Comparison of ENCODE assay signal across 23 cellular contexts in the genomic region with DNA sequence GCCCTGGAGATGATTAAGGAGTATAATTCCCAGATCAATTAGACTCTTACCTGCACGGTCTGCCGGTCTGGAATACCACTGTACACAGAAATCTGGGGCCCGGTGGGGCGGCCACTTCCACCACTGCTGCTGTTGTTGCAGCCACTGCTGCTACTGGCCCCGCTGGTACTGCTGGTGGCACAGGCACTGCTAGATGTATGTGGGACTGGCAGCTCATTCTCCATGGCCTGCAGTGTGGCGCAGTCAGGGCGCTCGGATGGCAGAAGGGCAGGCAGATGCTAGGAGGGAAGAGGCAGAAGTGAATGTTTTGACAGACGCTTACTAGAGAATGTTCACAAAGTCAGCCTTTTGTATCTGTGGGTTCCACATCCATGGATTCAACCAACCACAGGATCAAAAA. TPM values are rescaled to one million over a fixed set of nuclear protein-coding genes. Genes with fewer than 3 reads are reported as not detected.
DNase-seq lines count a peak whose midpoint lies in the region; ATAC-seq and TF ChIP-seq lines count a peak whose summit lies in the region.
"Had no signal": no experiment of that assay in that cellular context is flagged by ENCODE, and none has a peak within 500 bp of the region (broad histone marks: within the 10 kb centered on the region; RNA-seq: fewer than 3 reads in every experiment).

No MANE protein-coding gene starts in this region.

- H3K18ac ChIP-seq in mesenchymal stem cell (ENCODE audit: low read depth in 1 of 2, low read length in 2 of 2) (peak overlapping the region; percentile 7 to 82), mesendoderm (ENCODE audit: low read length) (no peak overlapping the region)

- no peak overlapping the region for H3K56ac ChIP-seq in mesendoderm (ENCODE audit: low read length)

- peak overlapping the region in 1 of 2 experiments; percentile 85 for H2BK12ac ChIP-seq in mesenchymal stem cell (ENCODE audit: low read length in 2 of 2)

- no peak for DNase-seq in heart left ventricle
- no peak for DNase-seq in Right ventricle myocardium superior
- DNase-seq in NCI-H1694 (lab: John Stamatoyannopoulos, UW) = peak; percentile 60
- no peak for DNase-seq in mesenchymal stem cell
- DNase-seq in gastrocnemius medialis = no peak
- DNase-seq in NK-92 (lab: John Stamatoyannopoulos, UW; ENCODE audit: unreplicated experiment) = no peak
- DNase-seq in mesendoderm = no peak
- DNase-seq: BE2C; CD4-positive, CD25-positive, alpha-beta regulatory T cell; DMS79 treated with DMSO at 0.1 percent for 48 hours; GM23248; KG1; NCI-H1092; NCI-H1436; NCI-H2029; SHP77 treated with DMSO at 0.1 percent for 48 hours had no signal

- H2BK5ac ChIP-seq in mesenchymal stem cell (ENCODE audit: low read depth, low read length, poor library complexity, severe bottlenecking) = no peak overlapping the region
- no peak overlapping the region for H2BK5ac ChIP-seq in mesendoderm (ENCODE audit: low read length)

- H3K14ac ChIP-seq in mesenchymal stem cell (ENCODE audit: low read length in 2 of 2) = no peak overlapping the region

- 96 to 97% (median 96%) methylated on average over 9 of the region's 9 CpGs for WGBS in heart left ventricle, 4 donors
- 93% methylated on average over 9 of the region's 9 CpGs for WGBS in mesenchymal stem cell
- WGBS in mesendoderm (ENCODE audit: extremely low coverage, insufficient coverage, low lambda C conversion rate) = no CpG with 5 or more reads among the region's 9 CpGs

- H3K4me2 ChIP-seq in mesenchymal stem cell (ENCODE audit: low read length, poor library complexity, severe bottlenecking) = no peak overlapping the region
- no peak overlapping the region for H3K4me2 ChIP-seq in mesendoderm (ENCODE audit: low read length)

- H3K9ac ChIP-seq in mesenchymal stem cell (ENCODE audit: low read length) (peak overlapping the region; percentile 83), mesendoderm (ENCODE audit: low read length) (no peak overlapping the region)
- H3K9ac ChIP-seq: GM23248 had no signal

- intact Hi-C loops in heart left ventricle (cut with DNase I) (loop anchor here in 3 of 10 donors (5.0 to 10.0 kb wide), 4 partner anchors 52 to 261 kb away; no protein-coding TSS in a partner anchor), Right ventricle myocardium superior (cut with DNase I) (no loop called here), gastrocnemius medialis (cut with DNase I; ENCODE audit: low total_unique reads) (no loop called here)

- no peak overlapping the region for H2BK120ac ChIP-seq in mesenchymal stem cell (ENCODE audit: low read depth, low read length)
- no peak overlapping the region for H2BK120ac ChIP-seq in mesendoderm (ENCODE audit: low read depth, low read length)

- H4K5ac ChIP-seq in mesendoderm (ENCODE audit: low read length) = no peak overlapping the region

- TF ChIP-seq POLR2A in heart left ventricle (IDR thresholded peaks at IDR 0.05) = no peak
- TF ChIP-seq POLR2A in gastrocnemius medialis (IDR thresholded peaks at IDR 0.05) = no peak

- H4K8ac ChIP-seq in mesenchymal stem cell (ENCODE audit: low read length) = no peak overlapping the region
- H4K8ac ChIP-seq in mesendoderm (ENCODE audit: low read depth, low read length) = no peak overlapping the region

- H3K9me3 ChIP-seq in heart left ventricle (no peaks in the 10 kb centered on the region), mesenchymal stem cell (ENCODE audit: control insufficient read depth, low read length) (no peaks in the 10 kb centered on the region), gastrocnemius medialis (no peaks in the 10 kb centered on the region)
- H3K9me3 ChIP-seq: BE2C, HAP-1 had no signal

- H3K36me3 ChIP-seq in heart left ventricle (peaks cover 0 to 13% (median 7%) of the 10 kb centered on the region in 9 donors), mesenchymal stem cell (ENCODE audit: control insufficient read depth in 1 of 2, insufficient read depth in 2 of 2, low read depth in 1 of 2, low read length in 2 of 2) (peaks cover 37 to 59% of the 10 kb centered on the region in 2 experiments), gastrocnemius medialis (peaks cover 0 to 9% of the 10 kb centered on the region in 2 donors), mesendoderm (ENCODE audit: control insufficient read depth, insufficient read depth, low read length) (no peaks in the 10 kb centered on the region)
- H3K36me3 ChIP-seq: BE2C, HAP-1 had no signal

- no peak overlapping the region for H2BK15ac ChIP-seq in mesenchymal stem cell (ENCODE audit: low read depth, poor library complexity, severe bottlenecking)
- H2BK15ac ChIP-seq in mesendoderm (replicated peaks; ENCODE audit: low read depth) = no peak overlapping the region

- H2AK5ac ChIP-seq in mesenchymal stem cell (ENCODE audit: low read length, severe bottlenecking) (no peak overlapping the region), mesendoderm (ENCODE audit: low read length) (no peak overlapping the region)

- H3K4ac ChIP-seq in mesenchymal stem cell (ENCODE audit: low read depth in 1 of 2, low read length in 2 of 2) (peak overlapping the region in 1 of 2 experiments; percentile 21), mesendoderm (ENCODE audit: low read depth, low read length) (no peak overlapping the region)

- no peaks in the 10 kb centered on the region for H3K27me3 ChIP-seq in heart left ventricle
- no peaks in the 10 kb centered on the region for H3K27me3 ChIP-seq in mesenchymal stem cell (ENCODE audit: control insufficient read depth in 1 of 2, insufficient read depth in 1 of 2, low read length in 2 of 2)
- no peaks in the 10 kb centered on the region for H3K27me3 ChIP-seq in gastrocnemius medialis
- no peaks in the 10 kb centered on the region for H3K27me3 ChIP-seq in mesendoderm (ENCODE audit: insufficient read depth, low read length, poor library complexity)
- H3K27me3 ChIP-seq: BE2C had no signal

- H2AFZ ChIP-seq in mesenchymal stem cell (ENCODE audit: low read depth, low read length) = no peak overlapping the region
- H2AFZ ChIP-seq: GM23248 had no signal

- peak overlapping the region; percentile 37 for H4K91ac ChIP-seq in mesenchymal stem cell (ENCODE audit: low read length)

- no peak overlapping the region for H3K23ac ChIP-seq in mesenchymal stem cell (ENCODE audit: low read length in 2 of 2)
- H3K23ac ChIP-seq in mesendoderm (ENCODE audit: low read length) = no peak overlapping the region

- H3K27ac ChIP-seq in heart left ventricle = peak overlapping the region in 8 of 12 donors; percentile 41 to 84 (median 73)
- no peak overlapping the region for H3K27ac ChIP-seq in mesenchymal stem cell (ENCODE audit: low read length, poor library complexity, severe bottlenecking)
- H3K27ac ChIP-seq in gastrocnemius medialis = peak overlapping the region; percentile 54 to 74 (median 72)
- no peak overlapping the region for H3K27ac ChIP-seq in mesendoderm (ENCODE audit: low read depth, low read length)
- H3K27ac ChIP-seq: GM23248, HL-60, SK-N-MC had no signal

- in situ Hi-C loops in gastrocnemius medialis (cut with MboI; ENCODE audit: low sequenced_read_pairs in 4 of 4) = loop anchor here in 2 of 4 donors (5.0 to 10.0 kb wide), 2 partner anchors 77 to 99 kb away; partner anchors contain the start of gene ZSCAN20 (in 1 of the 2)

- no peak for ATAC-seq in heart left ventricle
- no peak for ATAC-seq in Right ventricle myocardium superior (ENCODE audit: poor library complexity)
- ATAC-seq in gastrocnemius medialis = no peak
- ATAC-seq in HG03442 (IDR thresholded peaks at IDR 0.05; ENCODE audit: unreplicated experiment) = no peak
- ATAC-seq: GM12878, HepG2 had no signal

- H3K4me1 ChIP-seq in heart left ventricle = peaks cover 0 to 57% (median 24%) of the 10 kb centered on the region in 12 donors
- peaks cover 3% of the 10 kb centered on the region for H3K4me1 ChIP-seq in mesenchymal stem cell (ENCODE audit: control insufficient read depth, insufficient read depth, low read depth, low read length)
- peaks cover 20% of the 10 kb centered on the region in 2 donors for H3K4me1 ChIP-seq in gastrocnemius medialis
- H3K4me1 ChIP-seq in mesendoderm (ENCODE audit: control insufficient read depth, low read depth, low read length) = no peaks in the 10 kb centered on the region
- H3K4me1 ChIP-seq: BE2C, HAP-1 had no signal

- H3K79me1 ChIP-seq in mesenchymal stem cell (replicated peaks; ENCODE audit: low read length, poor library complexity, severe bottlenecking) = peaks cover 13% of the 10 kb centered on the region
- no peaks in the 10 kb centered on the region for H3K79me1 ChIP-seq in mesendoderm (ENCODE audit: low read length)

- H3K79me2 ChIP-seq in mesendoderm (ENCODE audit: control insufficient read depth, insufficient read depth, low read length) = no peaks in the 10 kb centered on the region

- H3K4me3 ChIP-seq in heart left ventricle = no peak overlapping the region
- H3K4me3 ChIP-seq in mesenchymal stem cell (ENCODE audit: insufficient read depth in 1 of 2, low read depth in 1 of 2, low read length in 2 of 2) = no peak overlapping the region
- H3K4me3 ChIP-seq in gastrocnemius medialis = no peak overlapping the region
- H3K4me3 ChIP-seq in mesendoderm (ENCODE audit: low read length) = no peak overlapping the region
- H3K4me3 ChIP-seq: GM12878, GM23248, HAP-1, SK-N-MC had no signal

- no peak for TF ChIP-seq CTCF in heart left ventricle (IDR thresholded peaks at IDR 0.05)
- no peak for TF ChIP-seq CTCF in gastrocnemius medialis (IDR thresholded peaks at IDR 0.05 in 4 of 5, conservative IDR thresholded peaks at IDR 0.05 in 1 of 5)

RNA-seq across cellular contexts. Expression of gene A3GALT2, which starts 54.4 kb away (rescaled TPM):
- total RNA-seq in heart left ventricle (under 1 TPM in 1 of 9 donors, not detected in 8; 0.40 TPM), Right ventricle myocardium superior (not detected), gastrocnemius medialis (not detected)
- not detected for polyA plus RNA-seq in heart left ventricle
- polyA plus RNA-seq in mesenchymal stem cell (2013, experiment 1 of 2) = 0.04 TPM
- polyA plus RNA-seq in mesenchymal stem cell (2013, experiment 2 of 2) = not detected
- polyA plus RNA-seq in mesendoderm (2013, experiment 1 of 2) = not detected
- polyA plus RNA-seq in mesendoderm (2013, experiment 2 of 2) = not detected
- total RNA-seq: CD4-positive, CD25-positive, alpha-beta regulatory T cell; GM12878; GM23248; HepG2; RPMI7951 had no signal
- polyA plus RNA-seq: CD4-positive, CD25-positive, alpha-beta regulatory T cell; GM12878; GM23248; HepG2 had no signal

RNA-seq across cellular contexts. Expression of gene PHC2, which starts 55.6 kb away (rescaled TPM):
- total RNA-seq in heart left ventricle = 100 to 1,000 TPM in 4 of 9 donors, 10 to 100 TPM in 5; 86.5 to 194 (median 99.4) TPM
- 100 to 1,000 TPM in 1 of 2 donors, 10 to 100 TPM in 1; 79.7 to 118 TPM for polyA plus RNA-seq in heart left ventricle
- total RNA-seq in Right ventricle myocardium superior = 105 TPM
- polyA plus RNA-seq in mesenchymal stem cell (2013, experiment 1 of 2) = 114 TPM
- 112 TPM for polyA plus RNA-seq in mesenchymal stem cell (2013, experiment 2 of 2)
- 100 to 1,000 TPM; 318 to 516 (median 364) TPM for total RNA-seq in gastrocnemius medialis
- polyA plus RNA-seq in mesendoderm (2013, experiment 1 of 2) = 4.1 TPM
- polyA plus RNA-seq in mesendoderm (2013, experiment 2 of 2) = 4.4 TPM

Comparison
In these comparisons a context has a peak if more than half of its experiments do, and no peak if none do; other contexts are left out.
1. H3K27ac ChIP-seq: peak in heart left ventricle (8 of 12) and gastrocnemius medialis (4 of 4); none in mesenchymal stem cell (single experiment) and mesendoderm (single experiment).